ENCODE assay signal across 2 cellular contexts in the genomic region with DNA sequence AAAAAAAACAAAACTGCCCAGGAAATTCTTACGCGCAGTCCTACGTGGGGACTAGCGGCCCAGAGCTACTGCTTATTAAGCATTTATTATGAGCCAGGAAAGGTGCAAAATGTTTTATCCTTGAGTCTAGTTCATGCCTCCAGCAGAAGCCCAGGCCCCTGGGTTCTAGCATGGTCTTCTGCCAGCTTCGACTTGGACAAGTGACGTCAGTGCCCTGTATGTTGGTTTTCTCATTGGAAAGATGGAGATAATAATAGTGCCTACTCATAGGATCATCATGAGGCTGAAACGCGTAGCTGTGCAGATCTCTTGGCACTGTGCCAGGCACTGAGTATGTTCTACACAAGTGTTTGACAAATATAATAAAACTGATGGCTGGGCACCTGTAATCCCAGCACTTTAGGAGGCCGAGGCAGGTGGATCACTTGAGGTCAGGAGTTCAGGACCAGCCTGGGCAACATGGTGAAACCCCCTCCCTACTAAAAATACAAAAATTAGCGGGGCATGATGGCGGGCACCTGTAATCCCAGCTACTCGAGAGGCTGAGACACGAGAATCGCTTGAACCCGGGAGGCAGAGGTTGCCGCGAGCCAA.
TF ChIP-seq lines count a peak whose summit lies in the region.

No MANE protein-coding gene starts in this region.

TF ChIP-seq in HEK293, 187 proteins besides CTCF, POLR2A, EP300 and RAD21 (continued from another document and continues in another):
- TF ChIP-seq PATZ1 (tag by site-specific recombination; IDR thresholded peaks at IDR 0.05) (peak; percentile 51; the same call in 1 of the 2 replicates), ZNF202 (tag by site-specific recombination; IDR thresholded peaks at IDR 0.05; ENCODE audit: borderline replicate concordance) (no peak), ZNF747 (tag by site-specific recombination; IDR thresholded peaks at IDR 0.05) (no peak), ZNF324 (tag by site-specific recombination; IDR thresholded peaks at IDR 0.05) (no peak), ZNF792 (tag by site-specific recombination; IDR thresholded peaks at IDR 0.05) (no peak), ZNF837 (tag by site-specific recombination; IDR thresholded peaks at IDR 0.05) (no peak), ZNF555 (tag by site-specific recombination; conservative IDR thresholded peaks at IDR 0.05) (no peak), EGR2 (tag by site-specific recombination; IDR thresholded peaks at IDR 0.05; ENCODE audit: low read depth) (no peak), SETDB1 (IDR thresholded peaks at IDR 0.05; ENCODE audit: insufficient read length, low read length) (no peak), KLF16 (tag by site-specific recombination; IDR thresholded peaks at IDR 0.05) (peak; percentile 62), ZNF184 (tag by site-specific recombination; IDR thresholded peaks at IDR 0.05) (no peak; the same call in 1 of the 2 replicates), ZNF629 (tag by site-specific recombination; IDR thresholded peaks at IDR 0.05) (peak; percentile 90), ZBTB8A (tag by site-specific recombination; IDR thresholded peaks at IDR 0.05) (0 out of 2 replicates have a peak, but pooled peaks have one; percentile 26), ZNF654 (tag by site-specific recombination; IDR thresholded peaks at IDR 0.05; ENCODE audit: low read depth) (no peak), ZBTB6 (tag by site-specific recombination; IDR thresholded peaks at IDR 0.05) (peak; percentile 55; the same call in 1 of the 2 replicates), ZNF692 (tag by site-specific recombination; IDR thresholded peaks at IDR 0.05) (peak; percentile 56), ZNF37A (tag by site-specific recombination; IDR thresholded peaks at IDR 0.05) (peak; percentile 95), ZNF521 (tag by site-specific recombination; IDR thresholded peaks at IDR 0.05) (0 out of 2 replicates have a peak, but pooled peaks have one; percentile 51), ZNF274 (IDR thresholded peaks at IDR 0.05; ENCODE audit: low read length) (no peak), ZNF274 (tag by site-specific recombination; IDR thresholded peaks at IDR 0.05; ENCODE audit: borderline replicate concordance) (no peak), ZNF239 (tag by site-specific recombination; IDR thresholded peaks at IDR 0.05) (no peak), ZNF626 (tag by site-specific recombination; IDR thresholded peaks at IDR 0.05) (no peak; the same call in 1 of the 2 replicates), HOXD13 (CRISPR knock-in tag; IDR thresholded peaks at IDR 0.05; ENCODE audit: borderline replicate concordance) (no peak), ZBTB7A (tag by site-specific recombination; IDR thresholded peaks at IDR 0.05; ENCODE audit: low read depth) (no peak), ZNF169 (tag by site-specific recombination; IDR thresholded peaks at IDR 0.05) (no peak)
- TF ChIP-seq, protein P1, sequence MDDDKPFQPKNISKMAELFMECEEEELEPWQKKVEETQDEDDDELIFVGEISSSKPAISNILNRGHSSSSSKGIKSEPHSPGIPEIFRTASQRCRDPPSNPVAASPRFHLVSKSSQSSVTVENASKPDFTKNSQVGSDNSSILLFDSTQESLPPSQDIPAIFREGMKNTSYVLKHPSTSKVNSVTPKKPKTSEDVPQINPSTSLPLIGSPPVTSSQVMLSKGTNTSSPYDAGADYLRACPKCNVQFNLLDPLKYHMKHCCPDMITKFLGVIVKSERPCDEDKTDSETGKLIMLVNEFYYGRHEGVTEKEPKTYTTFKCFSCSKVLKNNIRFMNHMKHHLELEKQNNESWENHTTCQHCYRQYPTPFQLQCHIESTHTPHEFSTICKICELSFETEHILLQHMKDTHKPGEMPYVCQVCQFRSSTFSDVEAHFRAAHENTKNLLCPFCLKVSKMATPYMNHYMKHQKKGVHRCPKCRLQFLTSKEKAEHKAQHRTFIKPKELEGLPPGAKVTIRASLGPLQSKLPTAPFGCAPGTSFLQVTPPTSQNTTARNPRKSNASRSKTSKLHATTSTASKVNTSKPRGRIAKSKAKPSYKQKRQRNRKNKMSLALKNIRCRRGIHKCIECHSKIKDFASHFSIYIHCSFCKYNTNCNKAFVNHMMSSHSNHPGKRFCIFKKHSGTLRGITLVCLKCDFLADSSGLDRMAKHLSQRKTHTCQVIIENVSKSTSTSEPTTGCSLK (tag by site-specific recombination; IDR thresholded peaks at IDR 0.05), result no peak

TF ChIP-seq in GM23338, 12 proteins besides CTCF, POLR2A, EP300 and RAD21 (continued from another document):
- TF ChIP-seq, protein P2, sequence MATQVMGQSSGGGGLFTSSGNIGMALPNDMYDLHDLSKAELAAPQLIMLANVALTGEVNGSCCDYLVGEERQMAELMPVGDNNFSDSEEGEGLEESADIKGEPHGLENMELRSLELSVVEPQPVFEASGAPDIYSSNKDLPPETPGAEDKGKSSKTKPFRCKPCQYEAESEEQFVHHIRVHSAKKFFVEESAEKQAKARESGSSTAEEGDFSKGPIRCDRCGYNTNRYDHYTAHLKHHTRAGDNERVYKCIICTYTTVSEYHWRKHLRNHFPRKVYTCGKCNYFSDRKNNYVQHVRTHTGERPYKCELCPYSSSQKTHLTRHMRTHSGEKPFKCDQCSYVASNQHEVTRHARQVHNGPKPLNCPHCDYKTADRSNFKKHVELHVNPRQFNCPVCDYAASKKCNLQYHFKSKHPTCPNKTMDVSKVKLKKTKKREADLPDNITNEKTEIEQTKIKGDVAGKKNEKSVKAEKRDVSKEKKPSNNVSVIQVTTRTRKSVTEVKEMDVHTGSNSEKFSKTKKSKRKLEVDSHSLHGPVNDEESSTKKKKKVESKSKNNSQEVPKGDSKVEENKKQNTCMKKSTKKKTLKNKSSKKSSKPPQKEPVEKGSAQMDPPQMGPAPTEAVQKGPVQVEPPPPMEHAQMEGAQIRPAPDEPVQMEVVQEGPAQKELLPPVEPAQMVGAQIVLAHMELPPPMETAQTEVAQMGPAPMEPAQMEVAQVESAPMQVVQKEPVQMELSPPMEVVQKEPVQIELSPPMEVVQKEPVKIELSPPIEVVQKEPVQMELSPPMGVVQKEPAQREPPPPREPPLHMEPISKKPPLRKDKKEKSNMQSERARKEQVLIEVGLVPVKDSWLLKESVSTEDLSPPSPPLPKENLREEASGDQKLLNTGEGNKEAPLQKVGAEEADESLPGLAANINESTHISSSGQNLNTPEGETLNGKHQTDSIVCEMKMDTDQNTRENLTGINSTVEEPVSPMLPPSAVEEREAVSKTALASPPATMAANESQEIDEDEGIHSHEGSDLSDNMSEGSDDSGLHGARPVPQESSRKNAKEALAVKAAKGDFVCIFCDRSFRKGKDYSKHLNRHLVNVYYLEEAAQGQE (IDR thresholded peaks at IDR 0.05; ENCODE audit: unreplicated experiment), result no peak
- TF ChIP-seq STAT1 (IDR thresholded peaks at IDR 0.05; ENCODE audit: unreplicated experiment) (no peak), JUNB (IDR thresholded peaks at IDR 0.05; ENCODE audit: unreplicated experiment) (no peak)
- TF ChIP-seq, protein P3, sequence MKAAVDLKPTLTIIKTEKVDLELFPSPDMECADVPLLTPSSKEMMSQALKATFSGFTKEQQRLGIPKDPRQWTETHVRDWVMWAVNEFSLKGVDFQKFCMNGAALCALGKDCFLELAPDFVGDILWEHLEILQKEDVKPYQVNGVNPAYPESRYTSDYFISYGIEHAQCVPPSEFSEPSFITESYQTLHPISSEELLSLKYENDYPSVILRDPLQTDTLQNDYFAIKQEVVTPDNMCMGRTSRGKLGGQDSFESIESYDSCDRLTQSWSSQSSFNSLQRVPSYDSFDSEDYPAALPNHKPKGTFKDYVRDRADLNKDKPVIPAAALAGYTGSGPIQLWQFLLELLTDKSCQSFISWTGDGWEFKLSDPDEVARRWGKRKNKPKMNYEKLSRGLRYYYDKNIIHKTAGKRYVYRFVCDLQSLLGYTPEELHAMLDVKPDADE (IDR thresholded peaks at IDR 0.05), result no peak
